In genomic region chrX:103406256-103406655, GRCh38 we compare ENCODE assay signal across 26 cellular contexts. TPM values are rescaled to one million over a fixed set of nuclear protein-coding genes. Genes with fewer than 3 reads are reported as not detected.
"Had no signal": no experiment of that assay in that cellular context is flagged by ENCODE, and none has a peak within 500 bp of the region (broad histone marks: within the 10 kb centered on the region; RNA-seq: fewer than 3 reads in every experiment).

No MANE protein-coding gene starts in this region.

- H3K36me3 Mint-ChIP-seq: activated naive CD4-positive, alpha-beta T cell treated with anti-CD3 and anti-CD28 coated beads, Interleukin-2, amount 50 U/mL, for 72 hours; T-cell had no signal

- H3K27ac ChIP-seq: Peyer's patch, RWPE1, SJSA1 had no signal

- H3K36me3 ChIP-seq: ascending aorta, Peyer's patch, SJSA1 had no signal

- H3K27ac Mint-ChIP-seq: activated CD4-positive, alpha-beta memory T cell treated with anti-CD3 and anti-CD28 coated beads for 36 hours; activated CD4-positive, alpha-beta T cell treated with anti-CD3 and anti-CD28 coated beads, Interleukin-2, amount 10 ng/mL, durations not matched to agents 7 days and 5 days; activated naive CD4-positive, alpha-beta T cell treated with anti-CD3 and anti-CD28 coated beads, Interleukin-2, amount 50 U/mL, for 72 hours; activated naive CD8-positive, alpha-beta T cell treated with anti-CD3 and anti-CD28 coated beads, Interleukin-2, amount 50 U/mL, for 24 hours; T-cell had no signal

- H3K9me3 Mint-ChIP-seq: activated CD4-positive, alpha-beta memory T cell treated with anti-CD3 and anti-CD28 coated beads for 36 hours; activated CD4-positive, alpha-beta T cell treated with anti-CD3 and anti-CD28 coated beads, Interleukin-2, amount 10 ng/mL, durations not matched to agents 7 days and 5 days; activated naive CD4-positive, alpha-beta T cell treated with anti-CD3 and anti-CD28 coated beads, Interleukin-2, amount 50 U/mL, for 72 hours; activated naive CD8-positive, alpha-beta T cell treated with anti-CD3 and anti-CD28 coated beads, Interleukin-2, amount 50 U/mL, for 24 hours; activated T-cell treated with anti-CD3 and anti-CD28 coated beads, Interleukin-2, amount 50 U/mL, for 4 hours; T-cell had no signal

- H3K4me3 ChIP-seq: ascending aorta, Peyer's patch, SJSA1 had no signal

- FAIRE-seq: TTC549 had no signal

- H3K27me3 Mint-ChIP-seq: activated CD4-positive, alpha-beta memory T cell treated with anti-CD3 and anti-CD28 coated beads for 36 hours had no signal

- H3K27me3 ChIP-seq: ascending aorta, Peyer's patch, SJSA1 had no signal

- ATAC-seq: activated naive CD4-positive, alpha-beta T cell treated with anti-CD3 and anti-CD28 coated beads, Interleukin-2, amount 50 U/mL, for 72 hours; activated naive CD8-positive, alpha-beta T cell treated with anti-CD3 and anti-CD28 coated beads, Interleukin-2, amount 50 U/mL, for 24 hours; activated T-cell treated with anti-CD3 and anti-CD28 coated beads, Interleukin-2, amount 50 U/mL, for 4 hours; T-cell had no signal

- H3K9me3 ChIP-seq: ascending aorta, Peyer's patch, SJSA1 had no signal

- H3K4me3 Mint-ChIP-seq: activated CD4-positive, alpha-beta memory T cell treated with anti-CD3 and anti-CD28 coated beads for 36 hours; activated CD4-positive, alpha-beta T cell treated with anti-CD3 and anti-CD28 coated beads, Interleukin-2, amount 10 ng/mL, durations not matched to agents 7 days and 5 days; activated naive CD8-positive, alpha-beta T cell treated with anti-CD3 and anti-CD28 coated beads, Interleukin-2, amount 50 U/mL, for 24 hours; activated T-cell treated with anti-CD3 and anti-CD28 coated beads, Interleukin-2, amount 50 U/mL, for 4 hours had no signal

- DNase-seq: activated CD4-positive, alpha-beta memory T cell treated with anti-CD3 and anti-CD28 coated beads for 36 hours; activated CD4-positive, alpha-beta T cell treated with anti-CD3 and anti-CD28 coated beads, Interleukin-2, amount 10 ng/mL, durations not matched to agents 7 days and 5 days; activated CD4-positive, CD25-positive, alpha-beta regulatory T cell; activated CD8-positive, alpha-beta memory T cell treated with anti-CD3 and anti-CD28 coated beads for 24 hours; activated effector memory CD4-positive, alpha-beta T cell treated with anti-CD3 and anti-CD28 coated beads, Interleukin-2, amount 50 U/mL, for 16 hours; activated naive CD4-positive, alpha-beta T cell treated with Interleukin-2 at 50 U/mL for 16 hours; activated naive CD8-positive, alpha-beta T cell treated with anti-CD3 and anti-CD28 coated beads, Interleukin-2, amount 50 U/mL, for 24 hours; activated T-cell treated with anti-CD3 and anti-CD28 coated beads, Interleukin-2, amount 50 U/mL, for 4 hours; amniotic stem cell; cerebellar nuclear complex; KBM-7; NCI-H1092; NCI-H1417; NCI-H1930; NCI-H446; NCI-H524; Peyer's patch; Right ventricle myocardium superior; T-cell; T-helper 2 cell; T1000 had no signal

- H3K4me1 ChIP-seq: ascending aorta, Peyer's patch had no signal

RNA-seq across cellular contexts. Expression of gene TCEAL9, which starts 50.0 kb away (rescaled TPM):
- total RNA-seq: activated CD4-positive, alpha-beta T cell treated with anti-CD3 and anti-CD28 coated beads, Interleukin-2, amount 10 ng/mL, durations not matched to agents 7 days and 5 days had no signal
